In the genomic region with DNA sequence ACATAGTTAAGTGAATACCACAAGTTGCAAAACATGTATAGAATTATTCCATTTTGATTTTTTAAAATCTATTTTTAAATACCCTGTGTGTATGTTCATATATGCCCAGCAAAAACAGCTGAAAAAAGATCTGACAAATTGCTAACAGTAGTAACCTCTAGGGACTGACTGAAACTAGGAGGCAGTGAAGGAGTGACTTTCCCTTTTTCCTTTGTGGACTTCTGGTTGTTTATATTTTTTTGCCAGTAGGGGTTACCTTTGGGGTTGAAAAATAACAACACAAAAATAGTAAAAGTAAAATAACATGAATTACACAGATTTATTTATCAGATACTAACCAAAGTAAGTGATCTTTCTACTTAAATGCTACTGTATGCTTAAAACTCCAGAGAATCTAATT, we compare ENCODE assay signal across 11 cellular contexts. TPM values are rescaled to one million over a fixed set of nuclear protein-coding genes. Genes with fewer than 3 reads are reported as not detected.
DNase-seq lines count a peak whose midpoint lies in the region; ATAC-seq and TF ChIP-seq lines count a peak whose summit lies in the region.
"Had no signal": no experiment of that assay in that cellular context is flagged by ENCODE, and none has a peak within 500 bp of the region (broad histone marks: within the 10 kb centered on the region; RNA-seq: fewer than 3 reads in every experiment).

No MANE protein-coding gene starts in this region.

- POLR2A ChIA-PET in CD4-positive, alpha-beta T cell (lab: Charles Lee), result interaction anchor here (0.6 to 1.5 kb wide), 4 partner anchors 82 to 431 kb away, joined by 3 to 5 read pairs (median 4); partner anchors contain the start of gene FBXW2

- peak overlapping the region; percentile 69 for H3K27ac ChIP-seq in CD4-positive, alpha-beta T cell (ENCODE audit: low read depth, low read length)
- H3K27ac ChIP-seq in Karpas-422 (ENCODE audit: low read length), result peak overlapping the region; percentile 94

- H3K9ac ChIP-seq in Karpas-422 (ENCODE audit: low read length), result peak overlapping the region; percentile 87

- H3K9me3 Mint-ChIP-seq in CD4-positive, alpha-beta T cell, result no peaks in the 10 kb centered on the region
- H3K9me3 Mint-ChIP-seq in chondrocyte (ENCODE audit: low read depth) (no peaks in the 10 kb centered on the region), nephron (no peaks in the 10 kb centered on the region)

- H3K27me3 ChIP-seq in CD4-positive, alpha-beta T cell (ENCODE audit: control insufficient read depth, insufficient read depth, low read length), result no peaks in the 10 kb centered on the region
- H3K27me3 ChIP-seq in Karpas-422 (ENCODE audit: low read length), result no peaks in the 10 kb centered on the region
- H3K27me3 ChIP-seq: ovary had no signal

- intact Hi-C loops in CD4-positive, alpha-beta T cell (cut with DNase I, micrococcal nuclease), result loop anchor here in 1 of 2 experiments (5.0 to 10.0 kb wide), 3 partner anchors 81 to 491 kb away; partner anchors contain the start of genes FBXW2, PSMD5 and RAB14

- peaks cover 45% of the 10 kb centered on the region for H3K4me1 Mint-ChIP-seq in CD4-positive, alpha-beta T cell (ENCODE audit: low read depth)
- H3K4me1 Mint-ChIP-seq in chondrocyte (ENCODE audit: low read depth) (peaks cover 53% of the 10 kb centered on the region), nephron (peaks cover 44% of the 10 kb centered on the region)

- H3K4me2 ChIP-seq in Karpas-422 (ENCODE audit: low read depth, low read length, poor library complexity, severe bottlenecking), result peak overlapping the region; percentile 85

- no peaks in the 10 kb centered on the region for H3K9me3 ChIP-seq in CD4-positive, alpha-beta T cell (ENCODE audit: control insufficient read depth, low read length)
- H3K9me3 ChIP-seq in Karpas-422 (ENCODE audit: low read length), result no peaks in the 10 kb centered on the region
- H3K9me3 ChIP-seq: ovary had no signal

- H3K9me2 ChIP-seq in Karpas-422 (replicated peaks; ENCODE audit: insufficient read depth, low read length), result no peaks in the 10 kb centered on the region

- peak overlapping the region; percentile 84 for H3K4me3 ChIP-seq in Karpas-422 (ENCODE audit: low read length)
- H3K4me3 ChIP-seq: ovary had no signal

- H4K20me1 ChIP-seq in Karpas-422 (ENCODE audit: insufficient read depth, low read depth, low read length), result peaks cover 39% of the 10 kb centered on the region

- H3K27ac Mint-ChIP-seq in CD4-positive, alpha-beta T cell, result peak overlapping the region; percentile 79
- peak overlapping the region; percentile 2 for H3K27ac Mint-ChIP-seq in chondrocyte (ENCODE audit: unreplicated experiment)
- H3K27ac Mint-ChIP-seq in nephron, result peak overlapping the region in 1 of 3 experiments; percentile 64

- peaks cover 77% of the 10 kb centered on the region for H3K4me1 ChIP-seq in Karpas-422 (ENCODE audit: low read length)

- TF ChIP-seq CTCF in CD4-positive, alpha-beta T cell (IDR thresholded peaks at IDR 0.05), result no peak
- peak; percentile 23 for TF ChIP-seq CTCF in chondrocyte (IDR thresholded peaks at IDR 0.05)
- TF ChIP-seq CTCF in nephron (IDR thresholded peaks at IDR 0.05; ENCODE audit: unreplicated experiment in 3 of 3), result no peak

- no peak overlapping the region for H2AFZ ChIP-seq in Karpas-422 (ENCODE audit: low read length)

- no peak for DNase-seq in CD4-positive, alpha-beta T cell
- DNase-seq in Karpas-422 (no peak), chondrocyte (ENCODE audit: low spot score) (no peak), activated gamma-delta T cell treated with Interleukin-2 at 50 U/mL for 16 hours (no peak)
- DNase-seq: activated CD4-positive, alpha-beta T cell treated with anti-CD3 and anti-CD28 coated beads, Interleukin-2, amount 50 U/mL, for 1 hour; NCI-H2029 treated with DMSO at 0.1 percent for 48 hours; ovary had no signal

- no peaks in the 10 kb centered on the region for H3K27me3 Mint-ChIP-seq in CD4-positive, alpha-beta T cell
- H3K27me3 Mint-ChIP-seq in chondrocyte (ENCODE audit: low read depth), result no peaks in the 10 kb centered on the region
- peaks cover 3% of the 10 kb centered on the region for H3K27me3 Mint-ChIP-seq in nephron (ENCODE audit: low read depth)

- CTCF ChIA-PET in CD4-positive, alpha-beta T cell (lab: Charles Lee), result no interaction called here

- peak overlapping the region; percentile 90 for H3K4me3 Mint-ChIP-seq in CD4-positive, alpha-beta T cell
- H3K4me3 Mint-ChIP-seq in chondrocyte (ENCODE audit: unreplicated experiment), result peak overlapping the region; percentile 90
- H3K4me3 Mint-ChIP-seq in nephron, result peak overlapping the region; percentile 91 to 97 (median 92)

- peaks cover 85% of the 10 kb centered on the region for H3K79me2 ChIP-seq in Karpas-422 (ENCODE audit: low read length)

- ATAC-seq in CD4-positive, alpha-beta T cell (ENCODE audit: poor library complexity), result no peak
- ATAC-seq in GM21526 (IDR thresholded peaks at IDR 0.05; ENCODE audit: low FRiP score, unreplicated experiment) (no peak), GM19397 (IDR thresholded peaks at IDR 0.05; ENCODE audit: unreplicated experiment) (no peak), GM21528 (IDR thresholded peaks at IDR 0.05; ENCODE audit: low FRiP score, unreplicated experiment) (no peak)

- H3K36me3 Mint-ChIP-seq in CD4-positive, alpha-beta T cell (ENCODE audit: low read depth), result no peaks in the 10 kb centered on the region
- H3K36me3 Mint-ChIP-seq in chondrocyte (ENCODE audit: low read depth), result no peaks in the 10 kb centered on the region
- H3K36me3 Mint-ChIP-seq in nephron (ENCODE audit: low read depth), result no peaks in the 10 kb centered on the region

- H3K36me3 ChIP-seq in Karpas-422 (ENCODE audit: insufficient read depth, low read length), result peaks cover 60% of the 10 kb centered on the region
- H3K36me3 ChIP-seq: ovary had no signal

RNA-seq across cellular contexts. Expression of gene MEGF9, which starts 2.9 kb away (rescaled TPM):
- total RNA-seq in CD4-positive, alpha-beta T cell, result 1 to 10 TPM; 4.0 to 4.5 TPM
- 55.4 and 86.6 TPM in 2 replicates for total RNA-seq in Karpas-422 (2014; rRNA removed; shearing (Covaris generic); ENCODE audit: low replicate concordance)
- 20.6 to 23.2 TPM (median 21.2 TPM) in 3 replicates for total RNA-seq in chondrocyte
